In genomic region chr20:45044084-45044573, GRCh38 we compare ENCODE assay signal across 8 cellular contexts. TPM values are rescaled to one million over a fixed set of nuclear protein-coding genes. Genes with fewer than 3 reads are reported as not detected.
DNase-seq lines count a peak whose midpoint lies in the region; ATAC-seq, FAIRE-seq and TF ChIP-seq lines count a peak whose summit lies in the region.

No MANE protein-coding gene starts in this region.

- TF ChIP-seq RAD21 in HepG2 (CRISPR knock-in tag; IDR thresholded peaks at IDR 0.05): peak; percentile 84

- TF ChIP-seq POLR2A in HepG2 (IDR thresholded peaks at IDR 0.05; ENCODE audit: insufficient read depth in 1 of 2, low read depth in 2 of 2, low read length in 2 of 2) (no peak), tibial nerve (IDR thresholded peaks at IDR 0.05) (no peak)

- 49% methylated on average over 5 of the region's 5 CpGs for whole genome bisulfite sequencing in HepG2 (ENCODE audit: low lambda C conversion rate)
- 24 to 29% methylated on average over 5 of the region's 5 CpGs for WGBS in tibial nerve, 2 donors

- FAIRE-seq in HepG2 (lab: Jason Lieb, UNC): peak; percentile 83

- in situ Hi-C loops in HepG2 (cut with HindIII; ENCODE audit: extremely low pct_ligation_motif_present, low pct_unique_long_range_greater_than_20kb): loop anchor here (10.0 kb wide), 1 partner anchor 51 kb away; no protein-coding TSS in a partner anchor

- H3K79me2 ChIP-seq in SU-DHL-6 (ENCODE audit: insufficient read depth, low read length): peaks cover 42% of the 10 kb centered on the region
- no peaks in the 10 kb centered on the region for H3K79me2 ChIP-seq in HepG2 (ENCODE audit: insufficient read depth, low read length)

- peaks cover 83% of the 10 kb centered on the region for H3F3A ChIP-seq in SU-DHL-6 (ENCODE audit: insufficient read depth)

- TF ChIP-seq EP300 in HepG2 (IDR thresholded peaks at IDR 0.05; ENCODE audit: low read depth in 2 of 2, low read length in 2 of 2): no peak
- no peak for TF ChIP-seq EP300 in HepG2 (CRISPR knock-in tag; IDR thresholded peaks at IDR 0.05; ENCODE audit: borderline replicate concordance)
- TF ChIP-seq EP300 in tibial nerve (IDR thresholded peaks at IDR 0.05): no peak

- no peak overlapping the region for H3K4me3 ChIP-seq in GM06990 (replicated peaks; ENCODE audit: low read depth, low read length)
- H3K4me3 ChIP-seq in SU-DHL-6 (ENCODE audit: insufficient read depth, low read length, poor library complexity, severe bottlenecking): no peak overlapping the region
- no peak overlapping the region for H3K4me3 ChIP-seq in colonic mucosa
- no peak overlapping the region for H3K4me3 ChIP-seq in HepG2 (replicated peaks in 1 of 3; ENCODE audit: insufficient read depth in 1 of 3, low read depth in 2 of 3, low read length in 3 of 3)
- no peak overlapping the region for H3K4me3 ChIP-seq in tibial nerve

- H3K9me3 ChIP-seq in SU-DHL-6 (ENCODE audit: insufficient read depth, low read length) (no peaks in the 10 kb centered on the region), colonic mucosa (no peaks in the 10 kb centered on the region), HepG2 (ENCODE audit: low read length) (no peaks in the 10 kb centered on the region), tibial nerve (no peaks in the 10 kb centered on the region)

- TF ChIP-seq CTCF in AG09319 (IDR thresholded peaks at IDR 0.05; ENCODE audit: low read depth, low read length) (peak; percentile 92), GM06990 (IDR thresholded peaks at IDR 0.05; ENCODE audit: insufficient read depth, low read length, poor library complexity, severe bottlenecking) (peak; percentile 75), SU-DHL-6 (IDR thresholded peaks at IDR 0.05; ENCODE audit: insufficient read depth, low read length, poor library complexity, severe bottlenecking) (peak; percentile 83), colonic mucosa (IDR thresholded peaks at IDR 0.05) (peak; percentile 89), HepG2 (CRISPR knock-in tag; IDR thresholded peaks at IDR 0.05) (peak; percentile 95), tibial nerve (IDR thresholded peaks at IDR 0.05) (peak; percentile 70 to 82 (median 81))

- H3K27ac ChIP-seq in SU-DHL-6 (ENCODE audit: low read depth, low read length) (peak overlapping the region; percentile 96), colonic mucosa (no peak overlapping the region), HepG2 (ENCODE audit: extremely low read length, insufficient read depth, low read length) (no peak overlapping the region), tibial nerve (no peak overlapping the region)

- H3K4me1 ChIP-seq in colonic mucosa: no peaks in the 10 kb centered on the region
- H3K4me1 ChIP-seq in HepG2 (ENCODE audit: insufficient read depth, low read length): no peaks in the 10 kb centered on the region
- peaks cover 0 to 28% (median 2%) of the 10 kb centered on the region in 4 donors for H3K4me1 ChIP-seq in tibial nerve

- no peaks in the 10 kb centered on the region for H3K9me2 ChIP-seq in SU-DHL-6 (replicated peaks; ENCODE audit: insufficient read depth, low read length)

- H3K36me3 ChIP-seq in GM06990 (ENCODE audit: control insufficient read depth, insufficient read depth, low read length): peaks cover 2% of the 10 kb centered on the region
- peaks cover 3% of the 10 kb centered on the region; the same call in 1 of the 2 replicates for H3K36me3 ChIP-seq in SU-DHL-6 (ENCODE audit: low read length)
- H3K36me3 ChIP-seq in colonic mucosa: no peaks in the 10 kb centered on the region
- peaks cover 0 to 4% of the 10 kb centered on the region in 2 experiments; a peak in 2 of 5 replicates for H3K36me3 ChIP-seq in HepG2 (replicated peaks in 1 of 2; ENCODE audit: control insufficient read depth in 1 of 2, insufficient read depth in 2 of 2, low read length in 2 of 2)
- no peaks in the 10 kb centered on the region for H3K36me3 ChIP-seq in tibial nerve

- intact Hi-C loops in colonic mucosa (cut with DNase I): loop anchor here (10.0 kb wide), 1 partner anchor 251 kb away; no protein-coding TSS in a partner anchor
- intact Hi-C loops in HepG2 (cut with micrococcal nuclease; ENCODE audit: unreplicated experiment): loop anchor here (1.0 kb wide), 3 partner anchors 51 to 247 kb away; no protein-coding TSS in a partner anchor

- H3K4me2 ChIP-seq in SU-DHL-6 (ENCODE audit: low read depth, low read length, poor library complexity, severe bottlenecking) (peak overlapping the region; percentile 63), HepG2 (ENCODE audit: low read depth, low read length) (no peak overlapping the region)

- H2AFZ ChIP-seq in SU-DHL-6 (ENCODE audit: low read depth, low read length, severe bottlenecking) (no peak overlapping the region), HepG2 (ENCODE audit: low read length) (no peak overlapping the region)

- DNase-seq in AG09319 (ENCODE audit: extremely low read depth, low read depth): peak; percentile 70
- DNase-seq in GM06990 (ENCODE audit: extremely low read depth, insufficient read length): no peak
- DNase-seq in NCI-H1105 (lab: John Stamatoyannopoulos, UW): peak; percentile 58
- peak; percentile 34 for DNase-seq in colonic mucosa
- peak; percentile 82 for DNase-seq in HepG2 (ENCODE audit: low spot score)
- peak in 1 of 2 donors; percentile 30 for DNase-seq in tibial nerve (ENCODE audit: low spot score in 2 of 2)

- CTCF ChIA-PET in HepG2 (lab: Yijun Ruan, JAX; ENCODE audit: low intra/inter-chr PET ratio, low total read pairs): interaction anchor here (0.7 to 4.3 kb wide), 7 partner anchors 37 to 246 kb away, joined by 3 to 47 read pairs (median 4); no protein-coding TSS in a partner anchor

- no peaks in the 10 kb centered on the region for H3K27me3 ChIP-seq in GM06990 (replicated peaks; ENCODE audit: control insufficient read depth, insufficient read depth, low read length)
- H3K27me3 ChIP-seq in SU-DHL-6 (ENCODE audit: low read length): no peaks in the 10 kb centered on the region
- H3K27me3 ChIP-seq in colonic mucosa: no peaks in the 10 kb centered on the region
- H3K27me3 ChIP-seq in HepG2 (ENCODE audit: control insufficient read depth in 1 of 2, insufficient read depth in 2 of 2, low read length in 2 of 2): no peaks in the 10 kb centered on the region; a peak in 1 of 5 replicates
- no peaks in the 10 kb centered on the region for H3K27me3 ChIP-seq in tibial nerve

- POLR2A ChIA-PET in HepG2 (lab: Yijun Ruan, JAX): interaction anchor here (0.7 to 1.6 kb wide), 3 partner anchors 33 to 393 kb away, joined by 3 to 7 read pairs (median 4); no protein-coding TSS in a partner anchor

- H4K20me1 ChIP-seq in SU-DHL-6 (ENCODE audit: low read depth, low read length) (no peaks in the 10 kb centered on the region), HepG2 (ENCODE audit: insufficient read depth, low read length) (0 out of 2 replicates have a peak, but pooled peaks cover 3% of the 10 kb centered on the region)

- ATAC-seq in HepG2: peak; percentile 84
- no peak for ATAC-seq in HG03571 (IDR thresholded peaks at IDR 0.05; ENCODE audit: unreplicated experiment)

- BruUV-seq in HepG2 (replicated peaks; lab: Mats Ljungman, UMichigan): no TSS peak

- peak overlapping the region; percentile 43 for H3K9ac ChIP-seq in SU-DHL-6 (ENCODE audit: low read length)
- no peak overlapping the region for H3K9ac ChIP-seq in colonic mucosa (ENCODE audit: low read depth in 2 of 2, low read length in 2 of 2)
- no peak overlapping the region for H3K9ac ChIP-seq in HepG2 (ENCODE audit: insufficient read depth, low read depth, low read length)

TF ChIP-seq in HepG2, 621 proteins besides CTCF, POLR2A, EP300 and RAD21 (continues in another document):
- TF ChIP-seq ZNF530 (CRISPR knock-in tag; IDR thresholded peaks at IDR 0.05; ENCODE audit: low read depth): no peak
- TF ChIP-seq TEAD3 (CRISPR knock-in tag; optimal IDR thresholded peaks at IDR 0.05; ENCODE audit: borderline replicate concordance): peak; percentile 51
- TF ChIP-seq ZNF143 (CRISPR knock-in tag; IDR thresholded peaks at IDR 0.05): no peak
- TF ChIP-seq ISL2 (CRISPR knock-in tag; IDR thresholded peaks at IDR 0.05): no peak
- no peak for TF ChIP-seq TMF1 (CRISPR knock-in tag; IDR thresholded peaks at IDR 0.05; ENCODE audit: low read depth)

RNA-seq across cellular contexts. Expression of gene KCNS1, which starts 56.8 kb away (rescaled TPM):
- total RNA-seq in colonic mucosa: under 1 TPM in 1 of 2 donors, not detected in 1; 0.17 TPM
- not detected in 2 replicates for total RNA-seq in HepG2 (2016; rRNA removed; fragmentation: Illumina TruSeq; extraction: Trizol)
- not detected in 2 replicates for total RNA-seq in HepG2 (2016; cell fraction: cytosol; rRNA removed; fragmentation: Illumina TruSeq; extraction: Trizol; ENCODE audit: low read depth)
- not detected in 2 replicates for total RNA-seq in HepG2 (2016; cell fraction: insoluble cytoplasmic fraction; rRNA removed; fragmentation: Illumina TruSeq; extraction: Trizol)
- not detected in 2 replicates for total RNA-seq in HepG2 (2016; cell fraction: membrane; rRNA removed; fragmentation: Illumina TruSeq; extraction: Trizol)
- total RNA-seq in HepG2 (2016; cell fraction: nucleus; rRNA removed; fragmentation: Illumina TruSeq; extraction: Trizol): not detected in 2 replicates
- polyA plus RNA-seq in HepG2 (2011; rRNA removed): 0.03 TPM in 1 of 2 replicates, not detected in the other
- polyA plus RNA-seq in HepG2 (2011; cell fraction: cytosol; rRNA removed): not detected in 2 replicates
- not detected in 2 replicates for polyA plus RNA-seq in HepG2 (2011; cell fraction: nucleus; rRNA removed)
- not detected in 2 replicates for polyA plus RNA-seq in HepG2 (2012)
- polyA plus RNA-seq in HepG2 (2016; cell fraction: cytosol; fragmentation: Illumina TruSeq; extraction: Trizol; ENCODE audit: low read depth): not detected in 2 replicates
- not detected in 2 replicates for polyA plus RNA-seq in HepG2 (2016; cell fraction: insoluble cytoplasmic fraction; fragmentation: Illumina TruSeq; extraction: Trizol; ENCODE audit: low read depth)
- polyA plus RNA-seq in HepG2 (2016; cell fraction: membrane; fragmentation: Illumina TruSeq; extraction: Trizol; ENCODE audit: low read depth): not detected in 2 replicates
- polyA plus RNA-seq in HepG2 (2016; cell fraction: nucleus; fragmentation: Illumina TruSeq; extraction: Trizol; ENCODE audit: insufficient read depth, low read depth): not detected in 2 replicates
- not detected in 2 replicates for polyA minus RNA-seq in HepG2 (2011; rRNA and poly(A)+ RNA removed; ENCODE audit: low replicate concordance)
- not detected in 2 replicates for polyA minus RNA-seq in HepG2 (2011; cell fraction: cytosol; rRNA and poly(A)+ RNA removed)
- not detected in 2 replicates for polyA minus RNA-seq in HepG2 (2011; cell fraction: nucleus; rRNA and poly(A)+ RNA removed)
- total RNA-seq in tibial nerve: under 1 TPM in 2 of 4 donors, not detected in 2; 0.21 to 0.22 TPM
